In the genomic region with DNA sequence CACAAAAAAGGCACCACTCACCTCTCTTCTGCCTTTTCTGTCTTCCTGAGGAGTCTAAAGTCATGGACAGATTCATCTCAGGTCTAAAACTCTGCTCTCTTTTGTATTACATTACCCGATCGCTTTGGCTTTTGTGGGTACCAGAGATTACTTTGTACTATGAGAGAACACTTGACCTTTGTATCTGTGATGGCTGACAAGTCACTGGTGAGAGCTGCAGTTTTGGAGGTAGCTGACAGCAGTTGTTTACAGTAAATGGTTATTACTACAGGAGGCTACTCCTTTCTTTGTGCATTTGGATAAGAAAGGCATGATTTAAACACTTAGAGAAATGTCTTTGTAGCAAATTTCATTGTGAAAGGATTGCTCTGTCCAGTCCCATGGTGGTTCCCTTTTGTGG, we compare ENCODE assay signal across 1 cellular context.
TF ChIP-seq lines count a peak whose summit lies in the region.

No MANE protein-coding gene starts in this region.

TF ChIP-seq in H1, 55 proteins besides CTCF, POLR2A, EP300 and RAD21:
- TF ChIP-seq ZNF274 (IDR thresholded peaks at IDR 0.05; ENCODE audit: borderline replicate concordance, extremely low read depth, low read length) (no peak), TAF7 (optimal IDR thresholded peaks at IDR 0.05; ENCODE audit: borderline replicate concordance, low read depth, low read length) (no peak), JUN (IDR thresholded peaks at IDR 0.05; ENCODE audit: low read depth, low read length) (no peak), GABPA (IDR thresholded peaks at IDR 0.05; ENCODE audit: borderline replicate concordance, insufficient read depth, low read length) (no peak), NRF1 (IDR thresholded peaks at IDR 0.05; ENCODE audit: low read depth, low read length) (no peak), SRF (IDR thresholded peaks at IDR 0.05; ENCODE audit: low read depth, low read length) (no peak)
